In the genomic region with DNA sequence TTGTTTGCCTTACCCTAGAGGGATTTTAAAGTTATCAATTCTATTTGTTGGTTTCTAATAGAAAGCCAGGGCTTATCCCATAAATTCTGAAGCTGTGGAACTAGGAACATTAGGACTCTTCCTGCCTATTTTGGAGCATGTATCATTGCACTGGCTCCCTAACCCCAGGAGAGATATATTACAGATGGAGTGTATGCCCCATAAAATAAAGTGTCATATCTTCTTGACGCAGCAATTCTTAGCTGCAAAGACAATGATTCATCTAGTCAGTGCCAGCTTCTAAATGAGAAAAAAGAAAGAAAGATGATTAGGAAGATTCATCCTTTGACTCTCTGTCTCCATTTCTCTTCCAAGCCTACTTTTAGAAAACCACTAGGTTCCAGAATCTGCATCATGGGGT, we compare ENCODE assay signal across 27 cellular contexts.
DNase-seq lines count a peak whose midpoint lies in the region; ATAC-seq, FAIRE-seq and TF ChIP-seq lines count a peak whose summit lies in the region.
"Had no signal": no experiment of that assay in that cellular context is flagged by ENCODE, and none has a peak within 500 bp of the region (broad histone marks: within the 10 kb centered on the region; RNA-seq: fewer than 3 reads in every experiment).

No MANE protein-coding gene starts in this region.

- 0 out of 2 replicates have a peak overlapping the region, but pooled peaks have one; percentile 16 for H3K4me2 ChIP-seq in SK-N-SH
- H3K4me2 ChIP-seq in keratinocyte (ENCODE audit: control insufficient read depth, extremely low read depth, insufficient read depth, low read depth, low read length): no peak overlapping the region
- H3K4me2 ChIP-seq: GM23338 had no signal

- H3K79me2 ChIP-seq in SK-N-SH (ENCODE audit: insufficient read depth) (no peaks in the 10 kb centered on the region), keratinocyte (ENCODE audit: control insufficient read depth, insufficient read depth, low read length) (no peaks in the 10 kb centered on the region)

- TF ChIP-seq EP300 in SK-N-SH (IDR thresholded peaks at IDR 0.05; ENCODE audit: borderline replicate concordance in 1 of 2, low read depth in 1 of 2, low read length in 1 of 2): no peak

- H3K36me3 ChIP-seq in SK-N-SH (replicated peaks in 1 of 2; ENCODE audit: control insufficient read depth in 1 of 2, insufficient read depth in 2 of 2, low read length in 1 of 2): no peaks in the 10 kb centered on the region
- H3K36me3 ChIP-seq in keratinocyte (ENCODE audit: control insufficient read depth in 2 of 2, extremely low read depth in 1 of 2, insufficient read depth in 2 of 2, low read length in 2 of 2): no peaks in the 10 kb centered on the region
- H3K36me3 ChIP-seq: MG63 had no signal

- ATAC-seq in HG02970 (IDR thresholded peaks at IDR 0.05; ENCODE audit: low FRiP score, unreplicated experiment): no peak
- ATAC-seq: CD8-positive, alpha-beta T cell; GM23338; HepG2; K562 had no signal

- CTCF ChIA-PET in SK-N-SH (lab: Yijun Ruan, JAX): interaction anchor here (1.0 to 1.2 kb wide), 2 partner anchors 24 to 78 kb away, joined by 3 to 4 read pairs; no protein-coding TSS in a partner anchor

- peaks cover 3 to 18% of the 10 kb centered on the region in 2 experiments for H3K4me1 ChIP-seq in SK-N-SH (ENCODE audit: control insufficient read depth in 1 of 2, insufficient read depth in 2 of 2, low read depth in 1 of 2, low read length in 1 of 2)
- peaks cover 28% of the 10 kb centered on the region for H3K4me1 ChIP-seq in keratinocyte (ENCODE audit: control insufficient read depth, extremely low read depth, insufficient read depth, low read length)

- no peak overlapping the region for H3K4me3 ChIP-seq in AG10803 (ENCODE audit: low read length)
- no peak overlapping the region for H3K4me3 ChIP-seq in SK-N-SH (ENCODE audit: low read depth in 2 of 2, low read length in 1 of 2)
- no peak overlapping the region for H3K4me3 ChIP-seq in keratinocyte (ENCODE audit: control insufficient read depth in 2 of 3, extremely low read depth in 1 of 3, insufficient read depth in 2 of 3, low read depth in 1 of 3, low read length in 3 of 3)
- H3K4me3 ChIP-seq: GM23338, K562, MG63 had no signal

- TF ChIP-seq RAD21 in SK-N-SH (IDR thresholded peaks at IDR 0.05; ENCODE audit: low read length): no peak

- H3F3A ChIP-seq in SK-N-SH (replicated peaks; ENCODE audit: insufficient read depth): peaks cover 16% of the 10 kb centered on the region

- 33% methylated on average over 1 of the region's 1 CpG for WGBS in SK-N-SH (ENCODE audit: low lambda C conversion rate)

- DNase-seq in AG10803 (ENCODE audit: low read depth): peak; percentile 35
- DNase-seq in GM04504 (ENCODE audit: low read depth): peak; percentile 21
- DNase-seq in SK-N-SH: no peak
- no peak for DNase-seq in keratinocyte (ENCODE audit: low read depth, low spot score)
- no peak for DNase-seq in NCI-H2107 treated with DMSO at 0.1 percent for 48 hours (lab: John Stamatoyannopoulos, UW; ENCODE audit: unreplicated experiment)
- no peak for DNase-seq in GM19240 (ENCODE audit: insufficient read length, low spot score)
- DNase-seq in HCEC 1CT: no peak
- DNase-seq: Caco-2; CD8-positive, alpha-beta T cell; DMS 273 treated with DMSO at 0.1 percent for 48 hours; DMS79; H9; MG63; NCI-H1105 treated with DMSO at 0.1 percent for 48 hours; NCI-H2029 treated with DMSO at 0.1 percent for 48 hours; NCI-H2227 treated with DMSO at 0.1 percent for 48 hours; NCI-H526 treated with DMSO at 0.1 percent for 48 hours; SHP77; SW 1271 had no signal

- H3K27ac ChIP-seq in SK-N-SH (ENCODE audit: low read depth in 2 of 2, low read length in 1 of 2) (no peak overlapping the region), keratinocyte (ENCODE audit: control insufficient read depth, insufficient read depth, low read length) (no peak overlapping the region)
- H3K27ac ChIP-seq: C4-2B, RWPE1 had no signal

- H3K9me1 ChIP-seq in keratinocyte (ENCODE audit: control insufficient read depth, extremely low read depth, insufficient read depth, low read length): no peaks in the 10 kb centered on the region

- no peak for TF ChIP-seq CTCF in AG10803 (conservative IDR thresholded peaks at IDR 0.05; ENCODE audit: low read length)
- no peak for TF ChIP-seq CTCF in SK-N-SH (IDR thresholded peaks at IDR 0.05)
- TF ChIP-seq CTCF in keratinocyte (optimal IDR thresholded peaks at IDR 0.05 in 1 of 3, IDR thresholded peaks at IDR 0.05 in 1 of 3, conservative IDR thresholded peaks at IDR 0.05 in 1 of 3; ENCODE audit: extremely low read depth in 1 of 3, insufficient read depth in 2 of 3, low read length in 3 of 3): no peak

- peak overlapping the region; percentile 57; the same call in 1 of the 2 replicates for H2AFZ ChIP-seq in SK-N-SH (ENCODE audit: low read depth)
- no peak overlapping the region for H2AFZ ChIP-seq in keratinocyte (ENCODE audit: control insufficient read depth, low read length)
- H2AFZ ChIP-seq: GM23338 had no signal

- dilution Hi-C loops in keratinocyte (cut with MboI; ENCODE audit: extremely low pct_ligation_motif_present, low sequenced_read_pairs): no loop called here

- H3K9ac ChIP-seq in SK-N-SH: 0 out of 2 replicates have a peak overlapping the region, but pooled peaks have one; percentile 6
- no peak overlapping the region for H3K9ac ChIP-seq in keratinocyte (ENCODE audit: control insufficient read depth, extremely low read depth, insufficient read depth, low read length)

- no peaks in the 10 kb centered on the region for H3K9me3 ChIP-seq in SK-N-SH
- no peaks in the 10 kb centered on the region for H3K9me3 ChIP-seq in keratinocyte (ENCODE audit: control insufficient read depth, low read depth, low read length)
- H3K9me3 ChIP-seq: Caco-2, MG63 had no signal

- H3K27me3 ChIP-seq in SK-N-SH (ENCODE audit: insufficient read depth) (no peaks in the 10 kb centered on the region), keratinocyte (ENCODE audit: control insufficient read depth, extremely low read depth, insufficient read depth, low read length) (no peaks in the 10 kb centered on the region)
- H3K27me3 ChIP-seq: MG63 had no signal

- peak; percentile 5 for FAIRE-seq in keratinocyte (lab: Jason Lieb, UNC)
- FAIRE-seq: A204.1, GM18507, HepG2, K562 had no signal

- H3K9me2 ChIP-seq in SK-N-SH: no peaks in the 10 kb centered on the region

- POLR2A ChIA-PET in SK-N-SH (lab: Yijun Ruan, JAX): no interaction called here

- H4K20me1 ChIP-seq in SK-N-SH (ENCODE audit: insufficient read depth): no peaks in the 10 kb centered on the region
- H4K20me1 ChIP-seq in keratinocyte (ENCODE audit: control insufficient read depth, extremely low read depth, insufficient read depth, low read length): no peaks in the 10 kb centered on the region

TF ChIP-seq in SK-N-SH, 30 proteins besides CTCF, POLR2A, EP300 and RAD21:
- TF ChIP-seq, protein P1, sequence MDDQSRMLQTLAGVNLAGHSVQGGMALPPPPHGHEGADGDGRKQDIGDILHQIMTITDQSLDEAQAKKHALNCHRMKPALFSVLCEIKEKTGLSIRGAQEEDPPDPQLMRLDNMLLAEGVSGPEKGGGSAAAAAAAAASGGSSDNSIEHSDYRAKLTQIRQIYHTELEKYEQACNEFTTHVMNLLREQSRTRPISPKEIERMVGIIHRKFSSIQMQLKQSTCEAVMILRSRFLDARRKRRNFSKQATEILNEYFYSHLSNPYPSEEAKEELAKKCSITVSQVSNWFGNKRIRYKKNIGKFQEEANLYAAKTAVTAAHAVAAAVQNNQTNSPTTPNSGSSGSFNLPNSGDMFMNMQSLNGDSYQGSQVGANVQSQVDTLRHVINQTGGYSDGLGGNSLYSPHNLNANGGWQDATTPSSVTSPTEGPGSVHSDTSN (IDR thresholded peaks at IDR 0.05): peak; percentile 73
- no peak for TF ChIP-seq TEAD4 (IDR thresholded peaks at IDR 0.05; ENCODE audit: borderline replicate concordance, insufficient read depth)
- TF ChIP-seq POLR2AphosphoS5 (IDR thresholded peaks at IDR 0.05; ENCODE audit: low read depth, low read length): no peak
- TF ChIP-seq CHD2 (IDR thresholded peaks at IDR 0.05; ENCODE audit: low read length, partially characterized antibody): no peak
- TF ChIP-seq TCF12 (IDR thresholded peaks at IDR 0.05): peak; percentile 51; the same call in 1 of the 2 replicates

Comparison
In these comparisons a context has a peak if more than half of its experiments do, and no peak if none do; other contexts are left out.
1. DNase-seq: peak in AG10803 (single experiment) and GM04504 (single experiment); none in SK-N-SH (single experiment), keratinocyte (single experiment), NCI-H2107 treated with DMSO at 0.1 percent for 48 hours (single experiment), GM19240 (single experiment) and HCEC 1CT (single experiment).